ENCODE assay signal across 1 cellular context in genomic region chr10:11012880-11013279, GRCh38.
TF ChIP-seq lines count a peak whose summit lies in the region.

No MANE protein-coding gene starts in this region.

TF ChIP-seq in GM23338, 12 proteins besides CTCF, POLR2A, EP300 and RAD21:
- TF ChIP-seq, protein P1, sequence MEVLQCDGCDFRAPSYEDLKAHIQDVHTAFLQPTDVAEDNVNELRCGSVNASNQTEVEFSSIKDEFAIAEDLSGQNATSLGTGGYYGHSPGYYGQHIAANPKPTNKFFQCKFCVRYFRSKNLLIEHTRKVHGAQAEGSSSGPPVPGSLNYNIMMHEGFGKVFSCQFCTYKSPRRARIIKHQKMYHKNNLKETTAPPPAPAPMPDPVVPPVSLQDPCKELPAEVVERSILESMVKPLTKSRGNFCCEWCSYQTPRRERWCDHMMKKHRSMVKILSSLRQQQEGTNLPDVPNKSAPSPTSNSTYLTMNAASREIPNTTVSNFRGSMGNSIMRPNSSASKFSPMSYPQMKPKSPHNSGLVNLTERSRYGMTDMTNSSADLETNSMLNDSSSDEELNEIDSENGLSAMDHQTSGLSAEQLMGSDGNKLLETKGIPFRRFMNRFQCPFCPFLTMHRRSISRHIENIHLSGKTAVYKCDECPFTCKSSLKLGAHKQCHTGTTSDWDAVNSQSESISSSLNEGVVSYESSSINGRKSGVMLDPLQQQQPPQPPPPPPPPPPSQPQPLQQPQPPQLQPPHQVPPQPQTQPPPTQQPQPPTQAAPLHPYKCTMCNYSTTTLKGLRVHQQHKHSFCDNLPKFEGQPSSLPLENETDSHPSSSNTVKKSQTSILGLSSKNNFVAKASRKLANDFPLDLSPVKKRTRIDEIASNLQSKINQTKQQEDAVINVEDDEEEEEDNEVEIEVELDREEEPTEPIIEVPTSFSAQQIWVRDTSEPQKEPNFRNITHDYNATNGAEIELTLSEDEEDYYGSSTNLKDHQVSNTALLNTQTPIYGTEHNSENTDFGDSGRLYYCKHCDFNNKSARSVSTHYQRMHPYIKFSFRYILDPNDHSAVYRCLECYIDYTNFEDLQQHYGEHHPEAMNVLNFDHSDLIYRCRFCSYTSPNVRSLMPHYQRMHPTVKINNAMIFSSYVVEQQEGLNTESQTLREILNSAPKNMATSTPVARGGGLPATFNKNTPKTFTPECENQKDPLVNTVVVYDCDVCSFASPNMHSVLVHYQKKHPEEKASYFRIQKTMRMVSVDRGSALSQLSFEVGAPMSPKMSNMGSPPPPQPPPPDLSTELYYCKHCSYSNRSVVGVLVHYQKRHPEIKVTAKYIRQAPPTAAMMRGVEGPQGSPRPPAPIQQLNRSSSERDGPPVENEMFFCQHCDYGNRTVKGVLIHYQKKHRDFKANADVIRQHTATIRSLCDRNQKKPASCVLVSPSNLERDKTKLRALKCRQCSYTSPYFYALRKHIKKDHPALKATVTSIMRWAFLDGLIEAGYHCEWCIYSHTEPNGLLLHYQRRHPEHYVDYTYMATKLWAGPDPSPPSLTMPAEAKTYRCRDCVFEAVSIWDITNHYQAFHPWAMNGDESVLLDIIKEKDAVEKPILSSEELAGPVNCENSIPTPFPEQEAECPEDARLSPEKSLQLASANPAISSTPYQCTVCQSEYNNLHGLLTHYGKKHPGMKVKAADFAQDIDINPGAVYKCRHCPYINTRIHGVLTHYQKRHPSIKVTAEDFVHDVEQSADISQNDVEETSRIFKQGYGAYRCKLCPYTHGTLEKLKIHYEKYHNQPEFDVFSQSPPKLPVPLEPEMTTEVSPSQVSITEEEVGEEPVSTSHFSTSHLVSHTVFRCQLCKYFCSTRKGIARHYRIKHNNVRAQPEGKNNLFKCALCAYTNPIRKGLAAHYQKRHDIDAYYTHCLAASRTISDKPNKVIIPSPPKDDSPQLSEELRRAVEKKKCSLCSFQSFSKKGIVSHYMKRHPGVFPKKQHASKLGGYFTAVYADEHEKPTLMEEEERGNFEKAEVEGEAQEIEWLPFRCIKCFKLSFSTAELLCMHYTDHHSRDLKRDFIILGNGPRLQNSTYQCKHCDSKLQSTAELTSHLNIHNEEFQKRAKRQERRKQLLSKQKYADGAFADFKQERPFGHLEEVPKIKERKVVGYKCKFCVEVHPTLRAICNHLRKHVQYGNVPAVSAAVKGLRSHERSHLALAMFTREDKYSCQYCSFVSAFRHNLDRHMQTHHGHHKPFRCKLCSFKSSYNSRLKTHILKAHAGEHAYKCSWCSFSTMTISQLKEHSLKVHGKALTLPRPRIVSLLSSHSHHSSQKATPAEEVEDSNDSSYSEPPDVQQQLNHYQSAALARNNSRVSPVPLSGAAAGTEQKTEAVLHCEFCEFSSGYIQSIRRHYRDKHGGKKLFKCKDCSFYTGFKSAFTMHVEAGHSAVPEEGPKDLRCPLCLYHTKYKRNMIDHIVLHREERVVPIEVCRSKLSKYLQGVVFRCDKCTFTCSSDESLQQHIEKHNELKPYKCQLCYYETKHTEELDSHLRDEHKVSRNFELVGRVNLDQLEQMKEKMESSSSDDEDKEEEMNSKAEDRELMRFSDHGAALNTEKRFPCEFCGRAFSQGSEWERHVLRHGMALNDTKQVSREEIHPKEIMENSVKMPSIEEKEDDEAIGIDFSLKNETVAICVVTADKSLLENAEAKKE (CRISPR knock-in tag; IDR thresholded peaks at IDR 0.05): no peak
- TF ChIP-seq REST (IDR thresholded peaks at IDR 0.05; ENCODE audit: unreplicated experiment) (no peak), EZH2phosphoT487 (IDR thresholded peaks at IDR 0.05; ENCODE audit: unreplicated experiment) (no peak), NANOG (IDR thresholded peaks at IDR 0.05; ENCODE audit: borderline replicate concordance) (no peak), ZNF114 (CRISPR knock-in tag; IDR thresholded peaks at IDR 0.05) (no peak), EZH2 (IDR thresholded peaks at IDR 0.05; ENCODE audit: low read depth, unreplicated experiment) (no peak), CREB1 (CRISPR knock-in tag; IDR thresholded peaks at IDR 0.05; ENCODE audit: low read depth) (no peak), STAT1 (IDR thresholded peaks at IDR 0.05; ENCODE audit: unreplicated experiment) (no peak), POLR2AphosphoS5 (IDR thresholded peaks at IDR 0.05; ENCODE audit: low read depth) (no peak), ZNF331 (CRISPR knock-in tag; IDR thresholded peaks at IDR 0.05; ENCODE audit: low read depth) (no peak)
- TF ChIP-seq, protein P2, sequence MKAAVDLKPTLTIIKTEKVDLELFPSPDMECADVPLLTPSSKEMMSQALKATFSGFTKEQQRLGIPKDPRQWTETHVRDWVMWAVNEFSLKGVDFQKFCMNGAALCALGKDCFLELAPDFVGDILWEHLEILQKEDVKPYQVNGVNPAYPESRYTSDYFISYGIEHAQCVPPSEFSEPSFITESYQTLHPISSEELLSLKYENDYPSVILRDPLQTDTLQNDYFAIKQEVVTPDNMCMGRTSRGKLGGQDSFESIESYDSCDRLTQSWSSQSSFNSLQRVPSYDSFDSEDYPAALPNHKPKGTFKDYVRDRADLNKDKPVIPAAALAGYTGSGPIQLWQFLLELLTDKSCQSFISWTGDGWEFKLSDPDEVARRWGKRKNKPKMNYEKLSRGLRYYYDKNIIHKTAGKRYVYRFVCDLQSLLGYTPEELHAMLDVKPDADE (IDR thresholded peaks at IDR 0.05): no peak
